In the genomic region with DNA sequence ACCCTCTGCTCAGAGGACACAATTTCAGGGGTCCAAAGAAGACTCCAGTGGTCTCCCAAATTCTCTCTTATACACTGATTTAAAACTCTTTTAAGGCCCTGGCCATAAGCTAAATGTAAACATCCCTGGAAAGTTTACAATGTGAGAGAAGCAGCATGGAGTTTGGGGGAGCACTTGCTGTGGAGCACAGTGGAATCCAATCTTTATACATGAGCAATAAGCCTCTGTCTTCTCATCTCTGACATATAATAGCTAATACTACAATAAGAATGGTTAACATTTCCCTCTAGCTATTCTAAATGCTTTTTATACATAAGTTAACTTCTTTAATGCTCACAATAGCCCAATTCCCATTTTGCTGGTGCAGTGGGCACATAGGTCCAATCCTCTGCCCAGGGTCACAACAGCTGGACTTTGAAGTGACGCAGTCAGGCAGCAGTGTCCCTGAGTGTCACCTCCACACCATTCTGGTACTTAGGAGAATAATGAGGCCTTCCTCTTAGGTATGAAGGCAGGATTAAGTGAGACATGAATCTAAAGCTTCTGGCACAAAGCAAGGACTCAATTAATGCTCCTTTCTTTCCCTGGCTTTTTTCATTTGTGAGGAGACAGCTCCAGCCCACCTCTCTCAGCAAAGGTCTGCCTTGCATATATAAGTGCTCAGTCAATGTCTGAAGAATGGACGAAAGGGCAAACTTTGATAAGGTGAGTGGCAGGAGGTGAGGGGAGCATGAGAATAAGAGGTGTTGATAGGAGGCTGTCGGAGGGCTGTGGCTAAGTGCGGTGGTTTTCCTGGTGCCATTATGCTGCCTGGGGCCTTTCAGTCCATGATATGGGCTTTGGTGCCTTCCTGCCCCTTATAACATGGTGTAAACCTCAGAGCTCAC, we compare ENCODE assay signal across 11 cellular contexts. TPM values are rescaled to one million over a fixed set of nuclear protein-coding genes. Genes with fewer than 3 reads are reported as not detected.
DNase-seq lines count a peak whose midpoint lies in the region; ATAC-seq lines count a peak whose summit lies in the region.
"Had no signal": no experiment of that assay in that cellular context is flagged by ENCODE, and none has a peak within 500 bp of the region (broad histone marks: within the 10 kb centered on the region; RNA-seq: fewer than 3 reads in every experiment).

No MANE protein-coding gene starts in this region.

- peaks cover 25% of the 10 kb centered on the region for H3K36me3 Mint-ChIP-seq in activated CD4-positive, alpha-beta T cell treated with anti-CD3 and anti-CD28 coated beads, Interleukin-2, amount 10 ng/mL, durations not matched to agents 7 days and 5 days (ENCODE audit: low read depth)
- H3K36me3 Mint-ChIP-seq in T-helper 17 cell (ENCODE audit: low read depth): no peaks in the 10 kb centered on the region

- POLR2A ChIA-PET in activated CD4-positive, alpha-beta T cell treated with anti-CD3 and anti-CD28 coated beads, Interleukin-2, amount 10 ng/mL, durations not matched to agents 7 days and 5 days (lab: Charles Lee): interaction anchor here (0.8 to 1.5 kb wide), 2 partner anchors 44 to 48 kb away, joined by 4 to 5 read pairs; no protein-coding TSS in a partner anchor

- peak overlapping the region; percentile 90 for H3K27ac Mint-ChIP-seq in activated CD4-positive, alpha-beta T cell treated with anti-CD3 and anti-CD28 coated beads, Interleukin-2, amount 10 ng/mL, durations not matched to agents 7 days and 5 days
- peak overlapping the region; percentile 99 for H3K27ac Mint-ChIP-seq in T-helper 17 cell

- CTCF ChIA-PET in activated CD4-positive, alpha-beta T cell treated with anti-CD3 and anti-CD28 coated beads, Interleukin-2, amount 10 ng/mL, durations not matched to agents 7 days and 5 days (lab: Charles Lee): interaction anchor here (1.2 to 13.7 kb wide), 3 partner anchors 21 to 47 kb away, joined by 3 to 160 read pairs (median 5); no protein-coding TSS in a partner anchor

- H3K27ac ChIP-seq in layer of hippocampus (ENCODE audit: low read depth, low read length) (peak overlapping the region; percentile 95), substantia nigra (ENCODE audit: low read depth, low read length, poor library complexity, severe bottlenecking) (peak overlapping the region; percentile 84)

- DNase-seq in activated CD4-positive, alpha-beta T cell treated with anti-CD3 and anti-CD28 coated beads, Interleukin-2, amount 10 ng/mL, durations not matched to agents 7 days and 5 days: no peak
- no peak for DNase-seq in activated CD4-positive, alpha-beta T cell treated with anti-CD3 and anti-CD28 coated beads, Interleukin-2, amount 50 U/mL, for 48 hours
- DNase-seq in T-helper 17 cell (no peak), substantia nigra (lab: John Stamatoyannopoulos, UW) (no peak), NCI-H1417 (lab: John Stamatoyannopoulos, UW) (no peak), NOMO-1 treated with DMSO at 0.1 percent for 48 hours (lab: John Stamatoyannopoulos, UW; ENCODE audit: unreplicated experiment) (no peak)
- DNase-seq in stimulated activated CD4-positive, alpha-beta T cell treated with anti-CD3 and anti-CD28 coated beads, Interleukin-1b, Interleukin-23, amount 100 ng/mL, for 48 hours: no peak
- DNase-seq: effector CD8-positive, alpha-beta T cell; NCI-H1105 treated with DMSO at 0.1 percent for 48 hours had no signal

- H3K9me3 ChIP-seq in T-helper 17 cell (ENCODE audit: control insufficient read depth, low read length, poor library complexity, severe bottlenecking): no peaks in the 10 kb centered on the region
- H3K9me3 ChIP-seq: thyroid gland had no signal

- peaks cover 92% of the 10 kb centered on the region for H3K4me1 Mint-ChIP-seq in activated CD4-positive, alpha-beta T cell treated with anti-CD3 and anti-CD28 coated beads, Interleukin-2, amount 10 ng/mL, durations not matched to agents 7 days and 5 days
- peaks cover 44% of the 10 kb centered on the region for H3K4me1 Mint-ChIP-seq in T-helper 17 cell

- H3K27me3 Mint-ChIP-seq in activated CD4-positive, alpha-beta T cell treated with anti-CD3 and anti-CD28 coated beads, Interleukin-2, amount 10 ng/mL, durations not matched to agents 7 days and 5 days: no peaks in the 10 kb centered on the region
- H3K27me3 Mint-ChIP-seq in T-helper 17 cell: no peaks in the 10 kb centered on the region

- H3K4me3 Mint-ChIP-seq in activated CD4-positive, alpha-beta T cell treated with anti-CD3 and anti-CD28 coated beads, Interleukin-2, amount 10 ng/mL, durations not matched to agents 7 days and 5 days: no peak overlapping the region
- H3K4me3 Mint-ChIP-seq in T-helper 17 cell: no peak overlapping the region

- peaks cover 2% of the 10 kb centered on the region for H3K9me3 Mint-ChIP-seq in activated CD4-positive, alpha-beta T cell treated with anti-CD3 and anti-CD28 coated beads, Interleukin-2, amount 10 ng/mL, durations not matched to agents 7 days and 5 days

- no peak for ATAC-seq in T-helper 17 cell

- H3K27me3 ChIP-seq in layer of hippocampus (ENCODE audit: control insufficient read depth, insufficient read depth, low read length): no peaks in the 10 kb centered on the region
- H3K27me3 ChIP-seq: thyroid gland had no signal

RNA-seq across cellular contexts. Expression of a gene that starts 26.3 kb away (rescaled TPM):
- total RNA-seq in activated CD4-positive, alpha-beta T cell treated with anti-CD3 and anti-CD28 coated beads, Interleukin-2, amount 10 ng/mL, durations not matched to agents 7 days and 5 days: 100 to 1,000 TPM; 220 to 258 TPM
- 1,000 to 10,000 TPM; 1,190 to 1,257 TPM for total RNA-seq in T-helper 17 cell

Comparison
In these comparisons a context has a peak if more than half of its experiments do, and no peak if none do; other contexts are left out.
1. RNA of a gene that starts 26.3 kb away (total RNA-seq): 1,190 to 1,257 TPM in T-helper 17 cell; 220 to 258 TPM in activated CD4-positive, alpha-beta T cell treated with anti-CD3 and anti-CD28 coated beads, Interleukin-2, amount 10 ng/mL, durations not matched to agents 7 days and 5 days; every median in the first group is over 4 times any median in the second.